8 cellular contexts compared by ENCODE assay signal in the genomic region with DNA sequence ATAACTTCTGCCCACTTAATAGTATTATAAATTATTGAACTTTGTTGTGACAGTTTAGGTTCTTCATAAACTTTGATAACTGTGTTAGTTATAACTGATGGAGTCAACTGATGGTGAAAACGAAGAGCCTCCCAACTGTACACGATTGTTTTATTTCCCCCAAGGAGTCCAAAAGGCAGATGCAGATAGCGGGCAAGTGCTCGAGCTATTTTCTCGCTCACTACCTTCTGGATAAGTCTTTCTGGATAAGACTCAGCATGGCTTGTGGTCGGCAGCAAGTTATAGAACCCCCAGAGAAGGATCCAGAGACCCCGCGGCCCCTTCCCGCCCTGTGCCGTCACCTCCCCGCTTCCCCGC. TPM values are rescaled to one million over a fixed set of nuclear protein-coding genes. Genes with fewer than 3 reads are reported as not detected.
A peak's percentile ranks its signal among the peaks of the same experiment; 100 is the strongest.
DNase-seq lines count a peak whose midpoint lies in the region; ATAC-seq and TF ChIP-seq lines count a peak whose summit lies in the region.

No MANE protein-coding gene starts in this region.

- WGBS in GM23248 (ENCODE audit: low coverage in 1 of 2, low lambda C conversion rate in 2 of 2, missing lambda C conversion rate in 2 of 2), 2 experiments, result 0 to 1% methylated on average over 8 to 12 of the region's 12 CpGs
- 0 to 1% methylated on average over 8 to 9 of the region's 12 CpGs for WGBS in esophagus squamous epithelium, 2 donors
- under 1% methylated on average over 12 of the region's 12 CpGs for WGBS in prostate gland

- H3K27me3 ChIP-seq in Caco-2 (replicated peaks; ENCODE audit: control insufficient read depth, insufficient read depth, low read length) (no peaks in the 10 kb centered on the region), GM23248 (replicated peaks; ENCODE audit: insufficient read depth) (no peaks in the 10 kb centered on the region), Peyer's patch (no peaks in the 10 kb centered on the region), esophagus squamous epithelium (no peaks in the 10 kb centered on the region), prostate gland (replicated peaks; ENCODE audit: insufficient read depth) (no peaks in the 10 kb centered on the region)

- H3K36me3 ChIP-seq in Caco-2 (ENCODE audit: control insufficient read depth, insufficient read depth, low read length) (no peaks in the 10 kb centered on the region), GM23248 (ENCODE audit: low read depth) (no peaks in the 10 kb centered on the region), Peyer's patch (peaks cover 0 to under 1% (median 0%) of the 10 kb centered on the region in 3 donors), esophagus squamous epithelium (peaks cover 0 to 1% (median 0%) of the 10 kb centered on the region in 3 donors), prostate gland (no peaks in the 10 kb centered on the region)

- intact Hi-C loops in Caco-2 (cut with micrococcal nuclease; ENCODE audit: unreplicated experiment) (loop anchor here (2.0 kb wide), 1 partner anchor 63 kb away; the partner anchor contains the start of gene MRPL19), esophagus squamous epithelium (cut with DNase I) (no loop called here), prostate gland (cut with DNase I) (no loop called here)

- ATAC-seq in GM21723 (IDR thresholded peaks at IDR 0.05; ENCODE audit: unreplicated experiment), result no peak

- peaks cover 37% of the 10 kb centered on the region for H3K79me2 ChIP-seq in GM23248 (ENCODE audit: insufficient read depth)

- H3K4me1 ChIP-seq in Caco-2 (peaks cover 7% of the 10 kb centered on the region; the same call in 1 of the 2 replicates), GM23248 (ENCODE audit: insufficient read depth) (peaks cover 39% of the 10 kb centered on the region), Peyer's patch (peaks cover 0 to 9% (median 2%) of the 10 kb centered on the region in 4 donors), esophagus squamous epithelium (peaks cover 0 to 30% (median 7%) of the 10 kb centered on the region in 3 donors), prostate gland (replicated peaks) (no peaks in the 10 kb centered on the region)

- H3K36me3 Mint-ChIP-seq in Caco-2 (ENCODE audit: insufficient read depth, unreplicated experiment), result peaks cover 10% of the 10 kb centered on the region

- H3K4me3 Mint-ChIP-seq in Caco-2 (ENCODE audit: unreplicated experiment), result peak overlapping the region; percentile 74

- no peaks in the 10 kb centered on the region for H3K9me3 Mint-ChIP-seq in Caco-2 (ENCODE audit: unreplicated experiment)

- H3F3A ChIP-seq in GM23248 (ENCODE audit: insufficient read depth), result peaks cover 7% of the 10 kb centered on the region; the same call in 1 of the 2 replicates

- H3K27ac ChIP-seq in GM23248, result peak overlapping the region; percentile 73
- peak overlapping the region; percentile 81 to 93 (median 83) for H3K27ac ChIP-seq in Peyer's patch
- peak overlapping the region; percentile 88 to 95 (median 90) for H3K27ac ChIP-seq in esophagus squamous epithelium
- peak overlapping the region; percentile 90 to 93 for H3K27ac ChIP-seq in prostate gland

- no peaks in the 10 kb centered on the region for H4K20me1 ChIP-seq in GM23248 (ENCODE audit: insufficient read depth)

- H3K9me3 ChIP-seq in Caco-2, result no peaks in the 10 kb centered on the region
- no peaks in the 10 kb centered on the region for H3K9me3 ChIP-seq in GM23248 (ENCODE audit: low read depth)
- H3K9me3 ChIP-seq in Peyer's patch, result no peaks in the 10 kb centered on the region
- H3K9me3 ChIP-seq in esophagus squamous epithelium, result no peaks in the 10 kb centered on the region
- H3K9me3 ChIP-seq in prostate gland, result no peaks in the 10 kb centered on the region

- no TSS peak for BruUV-seq in Caco-2 (replicated peaks; lab: Mats Ljungman, UMichigan)

- in situ Hi-C loops in GM23248 (cut with MboI), result no loop called here

- H3K4me1 Mint-ChIP-seq in Caco-2 (ENCODE audit: low read depth, unreplicated experiment), result peaks cover 14% of the 10 kb centered on the region

- POLR2A ChIA-PET in Caco-2 (lab: Charles Lee), result interaction anchor here (1.2 kb wide), 1 partner anchor 63 kb away, joined by 4 read pairs; the partner anchor contains the start of gene MRPL19

- H3K4me2 ChIP-seq in GM23248 (ENCODE audit: unreplicated experiment), result peak overlapping the region; percentile 90

- CTCF ChIA-PET in Caco-2 (lab: Charles Lee), result interaction anchor here (1.2 to 1.7 kb wide), 3 partner anchors 20 to 82 kb away, joined by 4 to 7 read pairs (median 6); no protein-coding TSS in a partner anchor

- peak overlapping the region; percentile 100 for H2AFZ ChIP-seq in GM23248

- H3K27ac Mint-ChIP-seq in Caco-2 (ENCODE audit: unreplicated experiment), result peak overlapping the region; percentile 94

- peaks cover 5% of the 10 kb centered on the region for H3K27me3 Mint-ChIP-seq in Caco-2 (ENCODE audit: insufficient read depth, unreplicated experiment)

- H3K9me2 ChIP-seq in GM23248 (ENCODE audit: insufficient read depth), result no peaks in the 10 kb centered on the region

- DNase-seq in Caco-2 (no peak), GM23248 (no peak), Peyer's patch (no peak), esophagus squamous epithelium (lab: John Stamatoyannopoulos, UW) (no peak), prostate gland (ENCODE audit: low spot score) (no peak), NCI-H187 treated with DMSO at 0.1 percent for 48 hours (lab: John Stamatoyannopoulos, UW) (no peak), AG08396 (ENCODE audit: low spot score) (no peak)

- TF ChIP-seq POLR2A in Peyer's patch (IDR thresholded peaks at IDR 0.05), result no peak
- no peak for TF ChIP-seq POLR2A in esophagus squamous epithelium (IDR thresholded peaks at IDR 0.05)
- TF ChIP-seq POLR2A in prostate gland (IDR thresholded peaks at IDR 0.05), result no peak

- peak overlapping the region; percentile 88 for H3K9ac ChIP-seq in GM23248

- TF ChIP-seq CTCF in Caco-2 (IDR thresholded peaks at IDR 0.05; ENCODE audit: insufficient read depth in 1 of 2, low read depth in 1 of 2, low read length in 1 of 2, severe bottlenecking in 1 of 2, unreplicated experiment in 1 of 2) (no peak), Peyer's patch (IDR thresholded peaks at IDR 0.05) (no peak), esophagus squamous epithelium (IDR thresholded peaks at IDR 0.05) (no peak), prostate gland (IDR thresholded peaks at IDR 0.05) (no peak)

- H3K4me3 ChIP-seq in Caco-2 (ENCODE audit: low read depth, low read length), result peak overlapping the region; percentile 69
- H3K4me3 ChIP-seq in GM23248, result peak overlapping the region; percentile 88
- peak overlapping the region; percentile 58 to 74 (median 62) for H3K4me3 ChIP-seq in Peyer's patch
- peak overlapping the region; percentile 55 to 85 (median 64) for H3K4me3 ChIP-seq in esophagus squamous epithelium
- peak overlapping the region; percentile 58 to 70 for H3K4me3 ChIP-seq in prostate gland

RNA-seq across cellular contexts. Expression of gene GCFC2, which starts 0.5 kb away (rescaled TPM):
- total RNA-seq in Caco-2 (2022) (22.5 and 26.4 TPM in 2 replicates), Peyer's patch (10 to 100 TPM; 20.8 to 33.5 (median 26.1) TPM), esophagus squamous epithelium (10 to 100 TPM; 10.2 to 22.7 (median 14.5) TPM), prostate gland (10 to 100 TPM; 14.6 to 38.9 TPM)
- 12.0 and 19.3 TPM in 2 replicates for total RNA-seq in GM23248 (2014; rRNA removed; shearing (Covaris generic))
- polyA plus RNA-seq in GM23248 (2016; fragmentation: Nextera tagmentation; extraction: Ambion mirVana), result 11.9 and 12.3 TPM in 2 replicates
